In genomic region chr16:12257926-12258561, GRCh38 we compare ENCODE assay signal across 1 cellular context.
TF ChIP-seq lines count a peak whose summit lies in the region.

No MANE protein-coding gene starts in this region.

TF ChIP-seq in HepG2, 621 proteins besides CTCF, POLR2A, EP300 and RAD21 (continued from another document):
- TF ChIP-seq ZNF598 (CRISPR knock-in tag; IDR thresholded peaks at IDR 0.05; ENCODE audit: borderline replicate concordance) (peak; percentile 94), POGK (CRISPR knock-in tag; conservative IDR thresholded peaks at IDR 0.05) (peak; percentile 64; the same call in 1 of the 2 replicates), ZBTB7A (CRISPR knock-in tag; IDR thresholded peaks at IDR 0.05) (no peak), TMF1 (CRISPR knock-in tag; IDR thresholded peaks at IDR 0.05; ENCODE audit: low read depth) (no peak), ZNF781 (CRISPR knock-in tag; IDR thresholded peaks at IDR 0.05; ENCODE audit: borderline replicate concordance, not compliant biosample characterization) (peak; percentile 96), PHF20 (CRISPR knock-in tag; IDR thresholded peaks at IDR 0.05) (peak; percentile 58), CHD4 (IDR thresholded peaks at IDR 0.05; ENCODE audit: borderline replicate concordance, low read length) (no peak), ARID2 (CRISPR knock-in tag; IDR thresholded peaks at IDR 0.05; ENCODE audit: borderline replicate concordance) (peak; percentile 96), MXD3 (CRISPR knock-in tag; IDR thresholded peaks at IDR 0.05) (peak; percentile 77), THAP8 (CRISPR knock-in tag; IDR thresholded peaks at IDR 0.05; ENCODE audit: borderline replicate concordance) (peak; percentile 47; the same call in 1 of the 2 replicates), ATF4 (CRISPR knock-in tag; IDR thresholded peaks at IDR 0.05) (peak in 1 of 2 experiments; percentile 90; a peak in 2 of 4 replicates), FOXJ3 (CRISPR knock-in tag; IDR thresholded peaks at IDR 0.05; ENCODE audit: borderline replicate concordance) (no peak; the same call in 1 of the 2 replicates), BRCA1 (CRISPR knock-in tag; IDR thresholded peaks at IDR 0.05) (no peak), ZNF205 (CRISPR knock-in tag; IDR thresholded peaks at IDR 0.05) (peak; percentile 96), ZNF280B (CRISPR knock-in tag; IDR thresholded peaks at IDR 0.05; ENCODE audit: borderline replicate concordance) (no peak), GABPA (IDR thresholded peaks at IDR 0.05; ENCODE audit: low read depth, low read length) (no peak), GABPA (CRISPR knock-in tag; IDR thresholded peaks at IDR 0.05; ENCODE audit: low read depth) (no peak; the same call in 1 of the 2 replicates), ZBTB26 (CRISPR knock-in tag; IDR thresholded peaks at IDR 0.05; ENCODE audit: borderline replicate concordance) (peak; percentile 49; the same call in 1 of the 2 replicates), SNAI1 (CRISPR knock-in tag; IDR thresholded peaks at IDR 0.05; ENCODE audit: borderline replicate concordance) (no peak), ARID3A (IDR thresholded peaks at IDR 0.05; ENCODE audit: low read depth, low read length) (peak; percentile 77), ZSCAN21 (CRISPR knock-in tag; IDR thresholded peaks at IDR 0.05; ENCODE audit: borderline replicate concordance) (peak; percentile 90; the same call in 1 of the 2 replicates), ZBTB21 (CRISPR knock-in tag; IDR thresholded peaks at IDR 0.05) (no peak), ZNF232 (CRISPR knock-in tag; IDR thresholded peaks at IDR 0.05; ENCODE audit: borderline replicate concordance) (no peak), ZFP36L2 (CRISPR knock-in tag; IDR thresholded peaks at IDR 0.05) (no peak), SNRNP70 (IDR thresholded peaks at IDR 0.05; ENCODE audit: low read depth, low read length) (no peak), MTERF4 (CRISPR knock-in tag; IDR thresholded peaks at IDR 0.05) (peak; percentile 15; the same call in 1 of the 2 replicates), ZNF513 (CRISPR knock-in tag; conservative IDR thresholded peaks at IDR 0.05) (0 out of 2 replicates have a peak, but pooled peaks have one; percentile 79), TOPORS (CRISPR knock-in tag; IDR thresholded peaks at IDR 0.05) (peak; percentile 95), HNRNPK (IDR thresholded peaks at IDR 0.05; ENCODE audit: low read depth, low read length, poor library complexity, severe bottlenecking) (no peak), DR1 (CRISPR knock-in tag; IDR thresholded peaks at IDR 0.05) (no peak), TFDP1 (CRISPR knock-in tag; IDR thresholded peaks at IDR 0.05; ENCODE audit: borderline replicate concordance) (peak; percentile 72; the same call in 1 of the 2 replicates), YY1 (IDR thresholded peaks at IDR 0.05; ENCODE audit: insufficient read depth, insufficient replicate concordance, low read depth, low read length) (peak; percentile 63)
